ENCODE assay signal across 21 cellular contexts in the genomic region with DNA sequence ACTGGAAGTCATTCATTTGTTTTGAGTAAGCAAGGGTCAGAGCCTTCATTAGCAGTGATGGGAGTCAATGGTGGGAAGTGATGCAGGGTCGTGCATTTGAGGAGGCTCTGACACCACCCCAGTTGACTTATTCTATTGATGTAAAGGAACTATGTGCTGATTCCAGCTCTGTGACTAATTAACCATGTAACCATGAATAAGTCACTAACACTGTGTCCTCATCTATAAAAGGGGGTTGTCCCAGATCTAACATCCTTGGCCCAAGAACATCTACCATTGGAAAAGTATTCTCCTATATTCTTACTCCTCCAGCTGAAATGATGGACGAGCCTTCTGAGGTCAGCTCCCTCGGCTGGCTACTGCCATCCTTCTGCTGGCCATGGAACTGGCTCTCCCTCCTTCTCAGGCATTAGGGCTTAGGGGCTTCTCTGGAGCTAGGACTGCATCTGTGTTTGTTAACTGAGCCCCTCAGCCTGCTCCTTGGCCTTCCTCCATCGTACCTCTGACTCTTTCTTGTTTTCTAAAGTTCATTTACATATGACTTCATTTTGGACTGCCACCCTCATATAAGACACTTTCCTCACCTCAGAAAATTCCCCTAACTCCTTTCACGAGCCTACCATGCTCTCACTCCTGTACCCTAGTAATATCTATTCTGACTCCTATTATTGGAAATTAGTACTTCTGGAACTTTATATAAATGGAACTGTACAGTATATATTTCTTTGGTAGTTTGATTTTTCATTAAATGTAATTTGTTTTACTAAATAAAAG.
DNase-seq lines count a peak whose midpoint lies in the region; ATAC-seq, FAIRE-seq and TF ChIP-seq lines count a peak whose summit lies in the region.
"Had no signal": no experiment of that assay in that cellular context is flagged by ENCODE, and none has a peak within 500 bp of the region (broad histone marks: within the 10 kb centered on the region; RNA-seq: fewer than 3 reads in every experiment).

No MANE protein-coding gene starts in this region.

- TF ChIP-seq EP300 in GM12878 (IDR thresholded peaks at IDR 0.05; ENCODE audit: borderline replicate concordance in 1 of 2, control insufficient read depth in 1 of 2, low read depth in 2 of 2, low read length in 2 of 2) = no peak

- no peak overlapping the region for H3K4me3 ChIP-seq in GM12878
- no peak overlapping the region for H3K4me3 ChIP-seq in A673 (ENCODE audit: low read depth, low read length, poor library complexity, severe bottlenecking)
- H3K4me3 ChIP-seq in BE2C (ENCODE audit: low read depth, low read length) = no peak overlapping the region
- H3K4me3 ChIP-seq: body of pancreas, psoas muscle had no signal

- intact Hi-C loops in GM12878 (cut with micrococcal nuclease; ENCODE audit: unreplicated experiment) = no loop called here
- intact Hi-C loops in A673 (cut with micrococcal nuclease; ENCODE audit: unreplicated experiment) = no loop called here

- RAD21 ChIA-PET in GM12878 (lab: Charles Lee; ENCODE audit: unreplicated experiment) = no interaction called here

- no TSS peak for BruUV-seq in GM12878 (replicated peaks; lab: Mats Ljungman, UMichigan)
- no TSS peak for BruUV-seq in A673 (replicated peaks; lab: Mats Ljungman, UMichigan)

- H3K36me3 ChIP-seq in GM12878 (ENCODE audit: control insufficient read depth in 2 of 2, insufficient read depth in 2 of 2, low read length in 1 of 2) = no peaks in the 10 kb centered on the region
- no peaks in the 10 kb centered on the region for H3K36me3 ChIP-seq in A673 (ENCODE audit: insufficient read depth, low read length, poor library complexity, severe bottlenecking)
- H3K36me3 ChIP-seq in BE2C = no peaks in the 10 kb centered on the region

- ATAC-seq in GM18502 (IDR thresholded peaks at IDR 0.05; ENCODE audit: poor library complexity, unreplicated experiment) (peak; percentile 64), GM21447 (IDR thresholded peaks at IDR 0.05; ENCODE audit: unreplicated experiment) (peak; percentile 62), HG02870 (IDR thresholded peaks at IDR 0.05; ENCODE audit: unreplicated experiment) (peak; percentile 64), GM12878 (peak; percentile 61)
- ATAC-seq: activated T-cell treated with anti-CD3 and anti-CD28 coated beads, Interleukin-2, amount 50 U/mL, for 4 hours; body of pancreas; CD8-positive, alpha-beta T cell; psoas muscle had no signal

- WGBS in GM12878 (ENCODE audit: insufficient coverage, insufficient replicate concordance, low lambda C conversion rate, missing lambda C conversion rate) = 22% methylated on average over 5 of the region's 5 CpGs

- in situ Hi-C loops in GM12878 (cut with MboI) = no loop called here

- H3K9me3 ChIP-seq in GM12878 (replicated peaks; ENCODE audit: control insufficient read depth, insufficient read depth, low read length) (no peaks in the 10 kb centered on the region), A673 (ENCODE audit: low read depth, low read length, poor library complexity, severe bottlenecking) (no peaks in the 10 kb centered on the region), BE2C (no peaks in the 10 kb centered on the region)
- H3K9me3 ChIP-seq: body of pancreas, psoas muscle, SK-N-SH had no signal

- H3K27me3 ChIP-seq in GM12878 (replicated peaks in 1 of 2; ENCODE audit: control insufficient read depth in 2 of 2, insufficient read depth in 2 of 2, low read length in 1 of 2) (no peaks in the 10 kb centered on the region), A673 (replicated peaks; ENCODE audit: insufficient read depth, low read depth, low read length, poor library complexity) (no peaks in the 10 kb centered on the region), BE2C (no peaks in the 10 kb centered on the region)
- H3K27me3 ChIP-seq: body of pancreas had no signal

- TF ChIP-seq POLR2A in GM12878 (IDR thresholded peaks at IDR 0.05; ENCODE audit: low read depth, low read length) = no peak

- no peak for TF ChIP-seq RAD21 in GM12878 (IDR thresholded peaks at IDR 0.05; ENCODE audit: insufficient read depth, low read depth, low read length)

- no peak overlapping the region for H2AFZ ChIP-seq in GM12878 (ENCODE audit: control insufficient read depth, low read depth, low read length)

- no peak overlapping the region for H3K9ac ChIP-seq in GM12878 (ENCODE audit: control insufficient read depth, insufficient read depth, low read length)
- H3K9ac ChIP-seq: SK-N-SH had no signal

- no peak overlapping the region for H3K27ac ChIP-seq in GM12878 (ENCODE audit: control insufficient read depth, insufficient read depth)
- H3K27ac ChIP-seq in A673 (ENCODE audit: low read depth, low read length, poor library complexity, severe bottlenecking) = no peak overlapping the region
- H3K27ac ChIP-seq: body of pancreas, psoas muscle had no signal

- DNase-seq in GM12878 (ENCODE audit: low read depth, low spot score) (no peak), A673 (ENCODE audit: low spot score) (no peak), NCI-H69 (lab: John Stamatoyannopoulos, UW) (no peak), BE2C (no peak), HK-2 (ENCODE audit: unreplicated experiment) (no peak)
- DNase-seq: activated CD4-positive, alpha-beta T cell treated with anti-CD3 and anti-CD28 coated beads for 48 hours; activated T-cell treated with anti-CD3 and anti-CD28 coated beads, Interleukin-2, amount 50 U/mL, for 4 hours; AML-193; body of pancreas; CD8-positive, alpha-beta T cell; DMS53; NCI-H1092; NCI-H2029; NCI-H446; psoas muscle; SK-N-SH; trophoblast cell had no signal

- H3K79me2 ChIP-seq in GM12878 (ENCODE audit: control insufficient read depth, insufficient read depth, low read length) = no peaks in the 10 kb centered on the region

- FAIRE-seq in GM12878 (lab: Jason Lieb, UNC) = no peak
- FAIRE-seq: G401.6 had no signal

- H4K20me1 ChIP-seq in GM12878 (ENCODE audit: control insufficient read depth, insufficient read depth) = no peaks in the 10 kb centered on the region

- H3K4me2 ChIP-seq in GM12878 (ENCODE audit: control insufficient read depth, insufficient read depth) = no peak overlapping the region
- H3K4me2 ChIP-seq: SK-N-SH had no signal

- SMC1A ChIA-PET in GM12878 (lab: Charles Lee; ENCODE audit: uncharacterized antibody, unreplicated experiment) = interaction anchor here (1.4 to 2.1 kb wide), 2 partner anchors 9 to 49 kb away, joined by 3 to 6 read pairs; no protein-coding TSS in a partner anchor

- CTCF ChIA-PET in GM12878 (lab: Yijun Ruan, JAX) (interaction anchor here (0.9 kb wide), 1 partner anchor 28 kb away, joined by 3 read pairs; no protein-coding TSS in a partner anchor), A673 (lab: Charles Lee) (no interaction called here)

- POLR2A ChIA-PET in GM12878 (lab: Charles Lee) (no interaction called here), A673 (lab: Charles Lee; ENCODE audit: low non-redundant PET) (no interaction called here)

- no peak for TF ChIP-seq CTCF in GM12878 (IDR thresholded peaks at IDR 0.05 in 2 of 3, conservative IDR thresholded peaks at IDR 0.05 in 1 of 3; ENCODE audit: control insufficient read depth in 2 of 3, extremely low read depth in 1 of 3, insufficient read depth in 1 of 3, low read depth in 3 of 3, low read length in 3 of 3)
- no peak for TF ChIP-seq CTCF in A673 (conservative IDR thresholded peaks at IDR 0.05; ENCODE audit: low read depth, low read length)
- TF ChIP-seq CTCF in BE2C (IDR thresholded peaks at IDR 0.05; ENCODE audit: low read depth, low read length) = no peak

- H3K4me1 ChIP-seq in GM12878 (ENCODE audit: control insufficient read depth, insufficient read depth, low read length) = peaks cover 12% of the 10 kb centered on the region
- H3K4me1 ChIP-seq in A673 (ENCODE audit: insufficient read depth, low read length, poor library complexity, severe bottlenecking) = no peaks in the 10 kb centered on the region
- H3K4me1 ChIP-seq in BE2C = no peaks in the 10 kb centered on the region
- H3K4me1 ChIP-seq: body of pancreas had no signal

TF ChIP-seq in GM12878, 131 proteins besides CTCF, POLR2A, EP300 and RAD21:
- TF ChIP-seq POU2F2 (IDR thresholded peaks at IDR 0.05; ENCODE audit: borderline replicate concordance, low read depth, low read length) = no peak
- no peak for TF ChIP-seq ZNF274 (IDR thresholded peaks at IDR 0.05; ENCODE audit: insufficient read depth, insufficient read length)
- TF ChIP-seq CEBPB (IDR thresholded peaks at IDR 0.05; ENCODE audit: borderline replicate concordance in 1 of 2, low read depth in 2 of 2, low read length in 2 of 2) = no peak
- TF ChIP-seq, protein P1, sequence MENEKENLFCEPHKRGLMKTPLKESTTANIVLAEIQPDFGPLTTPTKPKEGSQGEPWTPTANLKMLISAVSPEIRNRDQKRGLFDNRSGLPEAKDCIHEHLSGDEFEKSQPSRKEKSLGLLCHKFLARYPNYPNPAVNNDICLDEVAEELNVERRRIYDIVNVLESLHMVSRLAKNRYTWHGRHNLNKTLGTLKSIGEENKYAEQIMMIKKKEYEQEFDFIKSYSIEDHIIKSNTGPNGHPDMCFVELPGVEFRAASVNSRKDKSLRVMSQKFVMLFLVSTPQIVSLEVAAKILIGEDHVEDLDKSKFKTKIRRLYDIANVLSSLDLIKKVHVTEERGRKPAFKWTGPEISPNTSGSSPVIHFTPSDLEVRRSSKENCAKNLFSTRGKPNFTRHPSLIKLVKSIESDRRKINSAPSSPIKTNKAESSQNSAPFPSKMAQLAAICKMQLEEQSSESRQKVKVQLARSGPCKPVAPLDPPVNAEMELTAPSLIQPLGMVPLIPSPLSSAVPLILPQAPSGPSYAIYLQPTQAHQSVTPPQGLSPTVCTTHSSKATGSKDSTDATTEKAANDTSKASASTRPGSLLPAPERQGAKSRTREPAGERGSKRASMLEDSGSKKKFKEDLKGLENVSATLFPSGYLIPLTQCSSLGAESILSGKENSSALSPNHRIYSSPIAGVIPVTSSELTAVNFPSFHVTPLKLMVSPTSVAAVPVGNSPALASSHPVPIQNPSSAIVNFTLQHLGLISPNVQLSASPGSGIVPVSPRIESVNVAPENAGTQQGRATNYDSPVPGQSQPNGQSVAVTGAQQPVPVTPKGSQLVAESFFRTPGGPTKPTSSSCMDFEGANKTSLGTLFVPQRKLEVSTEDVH (IDR thresholded peaks at IDR 0.05; ENCODE audit: low read depth, partially characterized antibody) = no peak
- TF ChIP-seq BACH1 (IDR thresholded peaks at IDR 0.05; ENCODE audit: borderline replicate concordance) = no peak
- TF ChIP-seq DPF2 (IDR thresholded peaks at IDR 0.05) = no peak
- no peak for TF ChIP-seq TARDBP (IDR thresholded peaks at IDR 0.05; ENCODE audit: borderline replicate concordance)
- no peak for TF ChIP-seq SP1 (IDR thresholded peaks at IDR 0.05; ENCODE audit: low read depth, low read length)
- TF ChIP-seq, protein P2, sequence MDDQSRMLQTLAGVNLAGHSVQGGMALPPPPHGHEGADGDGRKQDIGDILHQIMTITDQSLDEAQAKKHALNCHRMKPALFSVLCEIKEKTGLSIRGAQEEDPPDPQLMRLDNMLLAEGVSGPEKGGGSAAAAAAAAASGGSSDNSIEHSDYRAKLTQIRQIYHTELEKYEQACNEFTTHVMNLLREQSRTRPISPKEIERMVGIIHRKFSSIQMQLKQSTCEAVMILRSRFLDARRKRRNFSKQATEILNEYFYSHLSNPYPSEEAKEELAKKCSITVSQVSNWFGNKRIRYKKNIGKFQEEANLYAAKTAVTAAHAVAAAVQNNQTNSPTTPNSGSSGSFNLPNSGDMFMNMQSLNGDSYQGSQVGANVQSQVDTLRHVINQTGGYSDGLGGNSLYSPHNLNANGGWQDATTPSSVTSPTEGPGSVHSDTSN (IDR thresholded peaks at IDR 0.05; ENCODE audit: insufficient replicate concordance, low read depth, low read length) = no peak
